In the genomic region with DNA sequence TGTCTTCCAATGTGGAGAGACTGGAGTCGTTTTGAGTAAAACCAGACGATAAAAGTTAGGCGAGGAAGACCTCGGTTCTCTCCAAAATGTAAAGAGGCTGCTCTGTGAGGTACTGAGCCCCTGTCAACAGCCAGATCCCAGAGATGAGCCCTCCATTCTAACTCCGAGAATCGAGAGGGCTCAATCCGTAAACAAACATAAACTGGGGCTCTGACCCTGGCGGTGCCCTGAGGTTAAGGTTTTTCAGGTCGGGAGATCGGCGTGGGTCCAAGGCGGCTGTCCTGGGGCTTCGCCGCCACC, we compare ENCODE assay signal across 8 cellular contexts. TPM values are rescaled to one million over a fixed set of nuclear protein-coding genes. Genes with fewer than 3 reads are reported as not detected.
A peak's percentile ranks its signal among the peaks of the same experiment; 100 is the strongest.
DNase-seq lines count a peak whose midpoint lies in the region; ATAC-seq and TF ChIP-seq lines count a peak whose summit lies in the region.

No MANE protein-coding gene starts in this region.

- DNase-seq in AG08395 (ENCODE audit: low spot score) (peak; percentile 12), H9 (peak; percentile 30), adipocyte (ENCODE audit: low read depth) (no peak), upper lobe of left lung (no peak)

- H3K27me3 ChIP-seq in H9 (ENCODE audit: insufficient read depth, low read length) (no peaks in the 10 kb centered on the region), adipocyte (replicated peaks; ENCODE audit: control insufficient read depth, insufficient read depth, low read length) (no peaks in the 10 kb centered on the region), liver (ENCODE audit: control insufficient read depth in 4 of 4, insufficient read depth in 4 of 4, low read length in 3 of 4) (no peaks in the 10 kb centered on the region), upper lobe of left lung (no peaks in the 10 kb centered on the region)

- H3K27ac ChIP-seq in H9 (ENCODE audit: insufficient read length, low read depth, low read length) (no peak overlapping the region), liver (ENCODE audit: low read depth in 1 of 2, low read length in 2 of 2) (peak overlapping the region; percentile 90 to 91), upper lobe of left lung (peak overlapping the region; percentile 87 to 92 (median 88))

- peaks cover 7% of the 10 kb centered on the region for H3K79me2 ChIP-seq in H9 (ENCODE audit: insufficient read depth, low read length)

- no peak overlapping the region for H2BK15ac ChIP-seq in H9 (ENCODE audit: low read depth, low read length)

- H3K4ac ChIP-seq in H9 (ENCODE audit: low read depth, low read length), result no peak overlapping the region

- no peaks in the 10 kb centered on the region for H3K9me3 Mint-ChIP-seq in H9

- no peaks in the 10 kb centered on the region; a peak in 2 of 7 replicates for H3K36me3 Mint-ChIP-seq in H9 (ENCODE audit: insufficient read depth in 1 of 3, low read depth in 3 of 3)

- no peak overlapping the region for H4K5ac ChIP-seq in H9 (ENCODE audit: insufficient read length, low read depth, low read length)

- H3K4me1 Mint-ChIP-seq in H9, result peaks cover 22 to 28% of the 10 kb centered on the region in 2 experiments

- peak overlapping the region; percentile 96 for H3K4me3 ChIP-seq in adipocyte (ENCODE audit: low read length)
- H3K4me3 ChIP-seq in liver (ENCODE audit: low read depth in 1 of 3, low read length in 3 of 3), result peak overlapping the region; percentile 63 to 96 (median 78)
- H3K4me3 ChIP-seq in upper lobe of left lung, result peak overlapping the region; percentile 60 to 95 (median 83)

- TF ChIP-seq POLR2A in upper lobe of left lung (IDR thresholded peaks at IDR 0.05), result no peak

- no peaks in the 10 kb centered on the region for H3K4me1 ChIP-seq in H9 (ENCODE audit: insufficient read depth, low read length)
- H3K4me1 ChIP-seq in adipocyte (ENCODE audit: control insufficient read depth, insufficient read depth, low read length), result peaks cover 23% of the 10 kb centered on the region
- H3K4me1 ChIP-seq in liver (ENCODE audit: control insufficient read depth in 4 of 4, insufficient read depth in 4 of 4, low read length in 3 of 4), result peaks cover 0 to 33% (median 28%) of the 10 kb centered on the region in 4 donors
- H3K4me1 ChIP-seq in upper lobe of left lung, result peaks cover 29 to 64% (median 32%) of the 10 kb centered on the region in 4 donors

- H3K56ac ChIP-seq in H9 (ENCODE audit: insufficient read length, low read depth, low read length), result no peak overlapping the region

- H3K4me2 ChIP-seq in H9 (ENCODE audit: insufficient read depth, insufficient read length, low read length), result peak overlapping the region; percentile 91

- H4K8ac ChIP-seq in H9 (replicated peaks; ENCODE audit: insufficient read length, low read depth, low read length), result no peak overlapping the region

- H3K27ac Mint-ChIP-seq in H9, result peak overlapping the region in 2 of 3 experiments; percentile 61 to 91; a peak in 4 of 7 replicates

- H3K23me2 ChIP-seq in H9 (ENCODE audit: insufficient read length, low read depth, low read length, poor library complexity, severe bottlenecking), result peaks cover 10% of the 10 kb centered on the region

- no peak overlapping the region for H3K14ac ChIP-seq in H9 (ENCODE audit: insufficient read depth, low read length)

- H3K23ac ChIP-seq in H9 (ENCODE audit: insufficient read length, low read depth, low read length), result no peak overlapping the region

- WGBS in H9 (ENCODE audit: extremely low coverage, insufficient read length, low lambda C conversion rate), result no CpG with 5 or more reads among the region's 14 CpGs
- WGBS in liver, result under 1% methylated on average over 14 of the region's 14 CpGs
- WGBS in upper lobe of left lung, 2 donors, result 0% methylated on average over 14 of the region's 14 CpGs

- H2BK5ac ChIP-seq in H9 (ENCODE audit: insufficient read length, low read length), result no peak overlapping the region

- no peak overlapping the region for H2AK5ac ChIP-seq in H9 (ENCODE audit: insufficient read length, low read length)

- no peaks in the 10 kb centered on the region for H3K27me3 Mint-ChIP-seq in H9 (ENCODE audit: low read depth)

- peak overlapping the region; percentile 5 for H3K18ac ChIP-seq in H9 (ENCODE audit: insufficient read length, low read depth, low read length)

- peaks cover 3% of the 10 kb centered on the region for H4K20me1 ChIP-seq in H9 (ENCODE audit: control insufficient read depth, insufficient read depth, insufficient read length)

- H3K79me1 ChIP-seq in H9 (ENCODE audit: insufficient read depth, low read depth, low read length, poor library complexity, severe bottlenecking), result no peaks in the 10 kb centered on the region

- H3K9ac ChIP-seq in H9 (ENCODE audit: extremely low read depth, insufficient read length, low read length), result peak overlapping the region; percentile 70
- H3K9ac ChIP-seq in adipocyte (ENCODE audit: low read length), result peak overlapping the region; percentile 95
- peak overlapping the region; percentile 62 to 97 for H3K9ac ChIP-seq in liver (ENCODE audit: low read depth in 1 of 2, low read length in 2 of 2)

- no peak for TF ChIP-seq EP300 in upper lobe of left lung (IDR thresholded peaks at IDR 0.05)

- H3K36me3 ChIP-seq in adipocyte (ENCODE audit: control insufficient read depth, insufficient read depth, low read length, severe bottlenecking) (peaks cover 5% of the 10 kb centered on the region), liver (ENCODE audit: control insufficient read depth in 4 of 4, insufficient read depth in 3 of 4, low read depth in 1 of 4, low read length in 3 of 4) (peaks cover 0 to 4% (median 0%) of the 10 kb centered on the region in 4 donors), upper lobe of left lung (peaks cover 0 to 17% (median 3%) of the 10 kb centered on the region in 4 donors)

- H2BK12ac ChIP-seq in H9 (ENCODE audit: insufficient read length, low read depth, low read length), result no peak overlapping the region

- H4K91ac ChIP-seq in H9 (ENCODE audit: insufficient read length, low read depth, low read length), result no peak overlapping the region

- H2BK120ac ChIP-seq in H9 (ENCODE audit: low read depth, low read length, poor library complexity, severe bottlenecking), result no peak overlapping the region

- H2AFZ ChIP-seq in H9 (ENCODE audit: low read length), result peak overlapping the region; percentile 12

- TF ChIP-seq CTCF in H9 (conservative IDR thresholded peaks at IDR 0.05), result no peak; the same call in 2 of the 3 replicates
- no peak for TF ChIP-seq CTCF in liver (IDR thresholded peaks at IDR 0.05; ENCODE audit: low read depth, low read length, missing input control)
- TF ChIP-seq CTCF in upper lobe of left lung (IDR thresholded peaks at IDR 0.05), result no peak

- no peak overlapping the region for H3T11ph ChIP-seq in H9 (ENCODE audit: low read length)

- no peak overlapping the region for H2BK20ac ChIP-seq in H9 (ENCODE audit: low read depth, low read length, poor library complexity, severe bottlenecking)

- H3K4me3 Mint-ChIP-seq in H9, result peak overlapping the region; percentile 87 to 89

- no peak for TF ChIP-seq RAD21 in liver (IDR thresholded peaks at IDR 0.05)

- H3K9me3 ChIP-seq in H9 (ENCODE audit: control insufficient read depth, low read depth, low read length), result no peaks in the 10 kb centered on the region
- no peaks in the 10 kb centered on the region for H3K9me3 ChIP-seq in adipocyte (ENCODE audit: control insufficient read depth, low read length)
- H3K9me3 ChIP-seq in liver (ENCODE audit: control insufficient read depth in 4 of 4, low read length in 3 of 4), result no peaks in the 10 kb centered on the region
- no peaks in the 10 kb centered on the region for H3K9me3 ChIP-seq in upper lobe of left lung

- no peak for ATAC-seq in upper lobe of left lung (ENCODE audit: low FRiP score in 2 of 2)
- ATAC-seq in GM18858 (IDR thresholded peaks at IDR 0.05; ENCODE audit: unreplicated experiment), result no peak
- ATAC-seq in HG02973 (IDR thresholded peaks at IDR 0.05; ENCODE audit: unreplicated experiment), result no peak
- ATAC-seq in GM18873 (IDR thresholded peaks at IDR 0.05; ENCODE audit: low FRiP score, unreplicated experiment), result no peak

TF ChIP-seq in liver, 16 proteins besides CTCF, POLR2A, EP300 and RAD21 (continues in another document):
- TF ChIP-seq, protein P1, sequence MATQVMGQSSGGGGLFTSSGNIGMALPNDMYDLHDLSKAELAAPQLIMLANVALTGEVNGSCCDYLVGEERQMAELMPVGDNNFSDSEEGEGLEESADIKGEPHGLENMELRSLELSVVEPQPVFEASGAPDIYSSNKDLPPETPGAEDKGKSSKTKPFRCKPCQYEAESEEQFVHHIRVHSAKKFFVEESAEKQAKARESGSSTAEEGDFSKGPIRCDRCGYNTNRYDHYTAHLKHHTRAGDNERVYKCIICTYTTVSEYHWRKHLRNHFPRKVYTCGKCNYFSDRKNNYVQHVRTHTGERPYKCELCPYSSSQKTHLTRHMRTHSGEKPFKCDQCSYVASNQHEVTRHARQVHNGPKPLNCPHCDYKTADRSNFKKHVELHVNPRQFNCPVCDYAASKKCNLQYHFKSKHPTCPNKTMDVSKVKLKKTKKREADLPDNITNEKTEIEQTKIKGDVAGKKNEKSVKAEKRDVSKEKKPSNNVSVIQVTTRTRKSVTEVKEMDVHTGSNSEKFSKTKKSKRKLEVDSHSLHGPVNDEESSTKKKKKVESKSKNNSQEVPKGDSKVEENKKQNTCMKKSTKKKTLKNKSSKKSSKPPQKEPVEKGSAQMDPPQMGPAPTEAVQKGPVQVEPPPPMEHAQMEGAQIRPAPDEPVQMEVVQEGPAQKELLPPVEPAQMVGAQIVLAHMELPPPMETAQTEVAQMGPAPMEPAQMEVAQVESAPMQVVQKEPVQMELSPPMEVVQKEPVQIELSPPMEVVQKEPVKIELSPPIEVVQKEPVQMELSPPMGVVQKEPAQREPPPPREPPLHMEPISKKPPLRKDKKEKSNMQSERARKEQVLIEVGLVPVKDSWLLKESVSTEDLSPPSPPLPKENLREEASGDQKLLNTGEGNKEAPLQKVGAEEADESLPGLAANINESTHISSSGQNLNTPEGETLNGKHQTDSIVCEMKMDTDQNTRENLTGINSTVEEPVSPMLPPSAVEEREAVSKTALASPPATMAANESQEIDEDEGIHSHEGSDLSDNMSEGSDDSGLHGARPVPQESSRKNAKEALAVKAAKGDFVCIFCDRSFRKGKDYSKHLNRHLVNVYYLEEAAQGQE (IDR thresholded peaks at IDR 0.05), result no peak
- TF ChIP-seq NR2F2 (IDR thresholded peaks at IDR 0.05) (no peak), YY1 (IDR thresholded peaks at IDR 0.05) (peak; percentile 8), RXRA (IDR thresholded peaks at IDR 0.05) (no peak)

RNA-seq across cellular contexts. Expression of a gene that starts 0.4 kb away (rescaled TPM):
- total RNA-seq in H9 (2021), result 7.4 and 8.6 TPM in 2 replicates
- 10 to 100 TPM; 15.5 to 16.2 TPM for total RNA-seq in liver
- polyA plus RNA-seq in liver, result 1 to 10 TPM; 4.9 to 5.6 TPM
- total RNA-seq in upper lobe of left lung, result 10 to 100 TPM in 5 of 6 donors, 1 to 10 TPM in 1; 8.3 to 20.4 (median 11.0) TPM

RNA-seq across cellular contexts. Expression of a gene that starts 3.8 kb away (rescaled TPM):
- total RNA-seq in H9 (2021), result 57.4 and 61.2 TPM in 2 replicates
- 100 to 1,000 TPM in 1 of 2 donors, 10 to 100 TPM in 1; 30.2 to 101 TPM for total RNA-seq in liver
- polyA plus RNA-seq in liver, result 10 to 100 TPM; 44.7 to 67.3 TPM
- total RNA-seq in upper lobe of left lung, result 10 to 100 TPM; 10.5 to 52.7 (median 38.9) TPM

RNA-seq across cellular contexts. Expression of a gene that starts 22.5 kb away (rescaled TPM):
- total RNA-seq in H9 (2021) (0.83 and 1.0 TPM in 2 replicates), liver (1 to 10 TPM; 1.2 to 3.6 TPM), upper lobe of left lung (1 to 10 TPM; 2.7 to 9.4 (median 3.2) TPM)
- polyA plus RNA-seq in liver, result 1 to 10 TPM in 1 of 2 donors, under 1 TPM in 1; 0.53 to 1.2 TPM

RNA-seq across cellular contexts. Expression of a gene that starts 46.1 kb away (rescaled TPM):
- total RNA-seq in H9 (2021), result 0.13 TPM in 1 of 2 replicates, not detected in the other
- total RNA-seq in liver, result 1,000 to 10,000 TPM in 1 of 2 donors, 100 to 1,000 TPM in 1; 965 to 4,470 TPM
- 1,000 to 10,000 TPM; 1,784 to 2,316 TPM for polyA plus RNA-seq in liver
- total RNA-seq in upper lobe of left lung, result 1 to 10 TPM in 2 of 6 donors, not detected in 4; 1.1 to 1.5 TPM

Comparison
In these comparisons a context has a peak if more than half of its experiments do, and no peak if none do; other contexts are left out.
1. DNase-seq: peak in AG08395 (single experiment) and H9 (single experiment); none in adipocyte (single experiment) and upper lobe of left lung (0 of 2).
2. Peak in every context shown above with its lines, with median percentiles within 50 percentile points of each other: H3K9ac ChIP-seq and H3K4me3 ChIP-seq.